ENCODE assay signal across 9 cellular contexts in the genomic region with DNA sequence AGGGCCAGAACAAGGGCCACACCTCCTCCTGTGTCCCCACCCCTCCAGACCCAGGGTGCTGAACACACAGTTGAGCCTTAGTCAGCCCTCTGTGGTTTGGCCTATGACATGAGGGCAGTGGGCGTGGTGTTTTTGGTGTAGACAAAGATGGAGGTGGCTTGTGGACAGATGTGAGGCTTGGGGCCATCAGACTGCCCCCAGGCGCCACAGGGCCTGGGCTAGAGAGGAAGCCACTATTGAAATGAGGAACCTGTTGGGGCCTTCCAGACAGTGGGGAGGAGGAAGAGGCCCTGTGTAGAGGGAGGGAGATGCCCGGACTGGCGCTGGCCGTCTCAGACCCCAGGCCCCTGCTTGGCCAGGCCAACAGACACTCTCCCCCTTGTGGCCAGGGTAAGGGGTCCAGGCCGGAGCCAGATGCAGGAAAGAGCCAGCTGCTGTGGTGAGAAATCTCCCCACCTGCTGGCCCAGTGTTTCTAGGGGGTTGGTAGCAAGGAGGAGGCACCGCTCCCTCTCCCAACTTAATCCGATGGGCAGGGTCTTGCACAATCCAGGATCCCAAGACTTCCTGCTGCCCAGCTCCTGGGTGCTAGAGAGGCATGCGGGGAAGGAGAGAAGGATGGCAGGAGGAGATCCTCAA.
DNase-seq lines count a peak whose midpoint lies in the region; ATAC-seq lines count a peak whose summit lies in the region.
"Had no signal": no experiment of that assay in that cellular context is flagged by ENCODE, and none has a peak within 500 bp of the region (broad histone marks: within the 10 kb centered on the region; RNA-seq: fewer than 3 reads in every experiment).

No MANE protein-coding gene starts in this region.

- peak overlapping the region; percentile 19 for H3K4me3 Mint-ChIP-seq in stimulated activated memory B cell treated with anti-CD40 and anti-IgM and Interleukin-4, amounts not matched to agents 10 μg/mL and 1 μg/mL and 100 μg/mL, for 72 hours
- H3K4me3 Mint-ChIP-seq: activated naive CD8-positive, alpha-beta T cell had no signal

- DNase-seq in activated CD4-positive, alpha-beta T cell treated with anti-CD3 and anti-CD28 coated beads, Interleukin-2, amount 50 U/mL, for 48 hours = peak; percentile 38 to 47
- DNase-seq in activated CD4-positive, alpha-beta T cell treated with anti-CD3 and anti-CD28 coated beads for 1 hour = no peak
- DNase-seq in activated CD4-positive, CD25-positive, alpha-beta regulatory T cell treated with anti-CD3 and anti-CD28 coated beads, Interleukin-2, amount 50 U/mL, for 72 hours = peak; percentile 49
- DNase-seq in hippocampal formation (lab: John Stamatoyannopoulos, UW) = peak; percentile 28 to 65
- DNase-seq in NCI-H2081 treated with DMSO at 0.1 percent for 48 hours (lab: John Stamatoyannopoulos, UW) = no peak

- H3K27ac Mint-ChIP-seq in stimulated activated memory B cell treated with anti-CD40 and anti-IgM and Interleukin-4, amounts not matched to agents 10 μg/mL and 1 μg/mL and 100 μg/mL, for 72 hours = peak overlapping the region; percentile 77
- H3K27ac Mint-ChIP-seq: activated naive CD8-positive, alpha-beta T cell had no signal

- H3K9me3 Mint-ChIP-seq in stimulated activated memory B cell treated with anti-CD40 and anti-IgM and Interleukin-4, amounts not matched to agents 10 μg/mL and 1 μg/mL and 100 μg/mL, for 72 hours = peaks cover 3% of the 10 kb centered on the region

- no peaks in the 10 kb centered on the region for H3K27me3 Mint-ChIP-seq in stimulated activated memory B cell treated with anti-CD40 and anti-IgM and Interleukin-4, amounts not matched to agents 10 μg/mL and 1 μg/mL and 100 μg/mL, for 72 hours
- H3K27me3 Mint-ChIP-seq: activated naive CD8-positive, alpha-beta T cell had no signal

- H3K4me1 Mint-ChIP-seq in stimulated activated memory B cell treated with anti-CD40 and anti-IgM and Interleukin-4, amounts not matched to agents 10 μg/mL and 1 μg/mL and 100 μg/mL, for 72 hours = peaks cover 30% of the 10 kb centered on the region

- peak; percentile 56 for ATAC-seq in HG03432 (IDR thresholded peaks at IDR 0.05; ENCODE audit: unreplicated experiment)
- peak; percentile 92 for ATAC-seq in stimulated activated memory B cell treated with anti-CD40 and anti-IgM and Interleukin-4, amounts not matched to agents 10 μg/mL and 1 μg/mL and 100 μg/mL, for 72 hours
- no peak for ATAC-seq in HG03097 (IDR thresholded peaks at IDR 0.05; ENCODE audit: low FRiP score, unreplicated experiment)

- no peaks in the 10 kb centered on the region for H3K36me3 Mint-ChIP-seq in stimulated activated memory B cell treated with anti-CD40 and anti-IgM and Interleukin-4, amounts not matched to agents 10 μg/mL and 1 μg/mL and 100 μg/mL, for 72 hours
- H3K36me3 Mint-ChIP-seq: activated naive CD8-positive, alpha-beta T cell had no signal

Comparison
In these comparisons a context has a peak if more than half of its experiments do, and no peak if none do; other contexts are left out.
1. DNase-seq: peak in activated CD4-positive, alpha-beta T cell treated with anti-CD3 and anti-CD28 coated beads, Interleukin-2, amount 50 U/mL, for 48 hours (2 of 2), activated CD4-positive, CD25-positive, alpha-beta regulatory T cell treated with anti-CD3 and anti-CD28 coated beads, Interleukin-2, amount 50 U/mL, for 72 hours (single experiment) and hippocampal formation (2 of 2); none in activated CD4-positive, alpha-beta T cell treated with anti-CD3 and anti-CD28 coated beads for 1 hour (single experiment) and NCI-H2081 treated with DMSO at 0.1 percent for 48 hours (single experiment).